In the genomic region with DNA sequence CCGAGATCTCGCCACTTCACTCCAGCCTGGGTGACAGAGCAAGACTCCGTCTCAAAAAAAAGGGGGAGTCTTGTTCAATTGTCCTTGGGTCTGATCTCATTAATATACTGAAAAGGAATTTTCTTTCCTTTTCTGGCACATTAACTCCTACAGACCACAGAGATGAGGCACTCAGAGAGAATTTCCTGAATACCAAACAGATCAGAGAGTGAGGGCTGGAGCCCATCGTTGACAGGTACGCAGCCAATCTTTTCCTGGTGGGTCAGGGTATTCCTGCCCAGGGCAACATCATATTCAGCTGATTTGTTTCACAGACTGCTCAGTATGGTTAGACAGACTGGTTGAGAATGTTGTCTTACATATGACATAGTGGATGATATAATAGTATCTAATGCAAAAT, we compare ENCODE assay signal across 15 cellular contexts.
DNase-seq lines count a peak whose midpoint lies in the region; ATAC-seq and TF ChIP-seq lines count a peak whose summit lies in the region.
"Had no signal": no experiment of that assay in that cellular context is flagged by ENCODE, and none has a peak within 500 bp of the region (broad histone marks: within the 10 kb centered on the region; RNA-seq: fewer than 3 reads in every experiment).

No MANE protein-coding gene starts in this region.

- no peak overlapping the region for H3K4me3 ChIP-seq in AG10803 (ENCODE audit: low read length)
- H3K4me3 ChIP-seq: gastrocnemius medialis, left ventricle myocardium inferior had no signal

- H3K9me3 Mint-ChIP-seq in activated naive CD4-positive, alpha-beta T cell treated with anti-CD3 and anti-CD28 coated beads for 36 hours, result peaks cover 8% of the 10 kb centered on the region

- no peak overlapping the region for H3K4me3 Mint-ChIP-seq in activated naive CD4-positive, alpha-beta T cell treated with anti-CD3 and anti-CD28 coated beads for 36 hours

- intact Hi-C loops in activated naive CD4-positive, alpha-beta T cell treated with anti-CD3 and anti-CD28 coated beads for 36 hours (cut with micrococcal nuclease), result no loop called here

- ATAC-seq in GM21367 (IDR thresholded peaks at IDR 0.05; ENCODE audit: unreplicated experiment), result no peak
- ATAC-seq: gastrocnemius medialis had no signal

- H3K27ac Mint-ChIP-seq in activated naive CD4-positive, alpha-beta T cell treated with anti-CD3 and anti-CD28 coated beads for 36 hours, result no peak overlapping the region

- H3K27me3 Mint-ChIP-seq in activated naive CD4-positive, alpha-beta T cell treated with anti-CD3 and anti-CD28 coated beads for 36 hours (ENCODE audit: low read depth), result no peaks in the 10 kb centered on the region

- no peak for TF ChIP-seq CTCF in AG10803 (conservative IDR thresholded peaks at IDR 0.05; ENCODE audit: low read length)

- no peaks in the 10 kb centered on the region for H3K36me3 Mint-ChIP-seq in activated naive CD4-positive, alpha-beta T cell treated with anti-CD3 and anti-CD28 coated beads for 36 hours (ENCODE audit: low read depth)

- DNase-seq in AG10803 (ENCODE audit: low read depth), result peak; percentile 50
- peak; percentile 52 for DNase-seq in HS-5 (ENCODE audit: low read depth)
- peak; percentile 87 for DNase-seq in astrocyte of the hippocampus (ENCODE audit: low read depth, low spot score)
- DNase-seq in kidney glomerular epithelial cell (lab: John Stamatoyannopoulos, UW), result peak; percentile 97
- DNase-seq in substantia nigra (lab: John Stamatoyannopoulos, UW), result no peak
- DNase-seq in NCI-H2107 (lab: John Stamatoyannopoulos, UW), result no peak
- DNase-seq in activated naive CD4-positive, alpha-beta T cell treated with anti-CD3 and anti-CD28 coated beads for 36 hours, result no peak
- DNase-seq: gastrocnemius medialis, H7, Karpas-422, left ventricle myocardium inferior, NCI-H1417 treated with DMSO at 0.1 percent for 48 hours, NCI-H2227 treated with DMSO at 0.1 percent for 48 hours had no signal

- H3K4me1 Mint-ChIP-seq in activated naive CD4-positive, alpha-beta T cell treated with anti-CD3 and anti-CD28 coated beads for 36 hours (ENCODE audit: low read depth), result peaks cover 11% of the 10 kb centered on the region

- no peak overlapping the region for H3K27ac ChIP-seq in substantia nigra (ENCODE audit: low read depth, low read length, poor library complexity, severe bottlenecking)
- H3K27ac ChIP-seq: gastrocnemius medialis, parathyroid adenoma had no signal

- CTCF ChIA-PET in activated naive CD4-positive, alpha-beta T cell treated with anti-CD3 and anti-CD28 coated beads for 36 hours (lab: Charles Lee), result interaction anchor here (1.9 to 5.4 kb wide), 2 partner anchors 11 to 17 kb away, joined by 10 to 30 read pairs; no protein-coding TSS in a partner anchor

Comparison
In these comparisons a context has a peak if more than half of its experiments do, and no peak if none do; other contexts are left out.
1. DNase-seq: peak in AG10803 (single experiment), HS-5 (single experiment), astrocyte of the hippocampus (single experiment) and kidney glomerular epithelial cell (single experiment); none in substantia nigra (0 of 49), NCI-H2107 (single experiment) and activated naive CD4-positive, alpha-beta T cell treated with anti-CD3 and anti-CD28 coated beads for 36 hours (single experiment).